ENCODE assay signal across 2 cellular contexts in the genomic region with DNA sequence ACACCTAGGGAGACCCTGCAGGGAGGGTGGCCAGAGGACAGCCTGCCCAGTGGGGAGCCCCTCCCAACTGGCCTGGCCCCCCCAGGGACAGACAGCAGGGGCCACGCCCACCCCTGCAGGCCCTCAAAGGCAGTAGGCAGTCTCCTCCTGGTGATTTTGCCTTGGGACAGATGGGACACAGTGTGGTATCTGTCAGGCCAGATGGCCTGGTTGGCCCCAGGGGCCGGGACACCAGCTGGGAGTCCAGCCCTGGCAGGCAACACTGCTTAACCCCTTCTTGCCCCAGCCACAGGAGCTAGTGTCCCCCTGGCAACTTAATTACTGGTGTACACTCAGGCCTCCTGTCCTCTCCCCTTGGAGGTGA.
TF ChIP-seq lines count a peak whose summit lies in the region.

No MANE protein-coding gene starts in this region.

TF ChIP-seq in HCT116, 20 proteins besides CTCF, POLR2A, EP300 and RAD21 (continued from another document):
- TF ChIP-seq, protein P1, sequence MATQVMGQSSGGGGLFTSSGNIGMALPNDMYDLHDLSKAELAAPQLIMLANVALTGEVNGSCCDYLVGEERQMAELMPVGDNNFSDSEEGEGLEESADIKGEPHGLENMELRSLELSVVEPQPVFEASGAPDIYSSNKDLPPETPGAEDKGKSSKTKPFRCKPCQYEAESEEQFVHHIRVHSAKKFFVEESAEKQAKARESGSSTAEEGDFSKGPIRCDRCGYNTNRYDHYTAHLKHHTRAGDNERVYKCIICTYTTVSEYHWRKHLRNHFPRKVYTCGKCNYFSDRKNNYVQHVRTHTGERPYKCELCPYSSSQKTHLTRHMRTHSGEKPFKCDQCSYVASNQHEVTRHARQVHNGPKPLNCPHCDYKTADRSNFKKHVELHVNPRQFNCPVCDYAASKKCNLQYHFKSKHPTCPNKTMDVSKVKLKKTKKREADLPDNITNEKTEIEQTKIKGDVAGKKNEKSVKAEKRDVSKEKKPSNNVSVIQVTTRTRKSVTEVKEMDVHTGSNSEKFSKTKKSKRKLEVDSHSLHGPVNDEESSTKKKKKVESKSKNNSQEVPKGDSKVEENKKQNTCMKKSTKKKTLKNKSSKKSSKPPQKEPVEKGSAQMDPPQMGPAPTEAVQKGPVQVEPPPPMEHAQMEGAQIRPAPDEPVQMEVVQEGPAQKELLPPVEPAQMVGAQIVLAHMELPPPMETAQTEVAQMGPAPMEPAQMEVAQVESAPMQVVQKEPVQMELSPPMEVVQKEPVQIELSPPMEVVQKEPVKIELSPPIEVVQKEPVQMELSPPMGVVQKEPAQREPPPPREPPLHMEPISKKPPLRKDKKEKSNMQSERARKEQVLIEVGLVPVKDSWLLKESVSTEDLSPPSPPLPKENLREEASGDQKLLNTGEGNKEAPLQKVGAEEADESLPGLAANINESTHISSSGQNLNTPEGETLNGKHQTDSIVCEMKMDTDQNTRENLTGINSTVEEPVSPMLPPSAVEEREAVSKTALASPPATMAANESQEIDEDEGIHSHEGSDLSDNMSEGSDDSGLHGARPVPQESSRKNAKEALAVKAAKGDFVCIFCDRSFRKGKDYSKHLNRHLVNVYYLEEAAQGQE (IDR thresholded peaks at IDR 0.05; ENCODE audit: low read depth), result no peak
- TF ChIP-seq SP1 (IDR thresholded peaks at IDR 0.05; ENCODE audit: low read depth), result no peak
- TF ChIP-seq POLR2AphosphoS5 (IDR thresholded peaks at IDR 0.05; ENCODE audit: low read depth, low read length), result no peak
- no peak for TF ChIP-seq EZH2 (IDR thresholded peaks at IDR 0.05)
- TF ChIP-seq MAX (IDR thresholded peaks at IDR 0.05), result no peak
- TF ChIP-seq, protein P2, sequence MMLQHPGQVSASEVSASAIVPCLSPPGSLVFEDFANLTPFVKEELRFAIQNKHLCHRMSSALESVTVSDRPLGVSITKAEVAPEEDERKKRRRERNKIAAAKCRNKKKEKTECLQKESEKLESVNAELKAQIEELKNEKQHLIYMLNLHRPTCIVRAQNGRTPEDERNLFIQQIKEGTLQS (IDR thresholded peaks at IDR 0.05), result no peak
- TF ChIP-seq TCF7L2 (IDR thresholded peaks at IDR 0.05; ENCODE audit: borderline replicate concordance, extremely low read depth, insufficient read depth, insufficient read length), result no peak

TF ChIP-seq in SK-N-SH, 30 proteins besides CTCF, POLR2A, EP300 and RAD21 (continued from another document):
- no peak for TF ChIP-seq IRF3 (IDR thresholded peaks at IDR 0.05; ENCODE audit: low read depth, low read length)
